ENCODE assay signal across 17 cellular contexts in the genomic region with DNA sequence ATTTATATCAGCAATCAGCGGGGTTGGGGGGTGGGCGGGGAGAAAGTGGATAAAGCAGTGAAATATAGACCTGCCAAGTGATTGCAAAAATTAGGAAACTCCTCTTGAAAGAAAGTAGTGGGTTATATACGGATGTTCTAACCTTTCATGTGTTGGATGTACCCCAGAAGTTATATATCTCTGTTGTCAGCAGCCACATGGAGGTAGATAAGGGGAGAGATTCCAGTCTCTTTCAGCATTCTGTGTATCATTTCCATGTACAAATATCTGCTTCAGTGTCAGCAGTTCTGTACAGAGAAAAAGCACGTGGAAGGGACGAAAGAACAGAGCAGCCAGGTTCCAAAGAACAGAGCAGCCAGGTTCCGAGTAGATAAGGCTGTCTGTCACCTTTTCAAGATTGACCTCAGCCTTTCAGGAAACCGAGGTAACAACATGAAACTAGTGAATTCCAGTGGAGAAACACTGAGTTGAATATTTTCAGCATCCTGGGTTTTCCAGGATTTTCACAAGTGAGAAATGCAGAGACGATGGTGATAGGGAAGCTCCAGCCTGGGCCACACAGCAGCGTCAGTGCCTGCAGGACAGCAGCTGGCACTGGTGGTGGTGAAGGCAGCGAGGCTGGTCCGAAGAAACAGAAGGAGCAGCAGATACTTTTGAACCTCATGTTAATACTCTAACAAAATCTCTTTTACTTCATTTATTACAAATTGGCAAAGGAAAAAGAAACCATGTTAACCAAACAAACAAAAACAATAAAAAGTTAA.
"Had no signal": no experiment of that assay in that cellular context is flagged by ENCODE, and none has a peak within 500 bp of the region (broad histone marks: within the 10 kb centered on the region; RNA-seq: fewer than 3 reads in every experiment).

No MANE protein-coding gene starts in this region.

- H3K9me3 ChIP-seq: neutrophil had no signal

- H3K4me3 Mint-ChIP-seq: naive B cell had no signal

- H3K36me3 Mint-ChIP-seq: naive B cell had no signal

- H3K36me3 ChIP-seq: neutrophil had no signal

- H3K4me2 ChIP-seq: smooth muscle cell had no signal

- H3K27ac ChIP-seq: dorsolateral prefrontal cortex, neutrophil had no signal

- ATAC-seq: activated CD4-positive, CD25-positive, alpha-beta regulatory T cell treated with anti-CD3 and anti-CD28 coated beads, Interleukin-2, amount 50 U/mL, for 24 hours; SK-N-SH treated with all-trans-retinoic acid at 6 μM for 48 hours had no signal

- H3K27me3 ChIP-seq: neutrophil had no signal

- H3K27ac Mint-ChIP-seq: naive B cell had no signal

- H3K4me1 Mint-ChIP-seq: naive B cell had no signal

- H3K4me3 ChIP-seq: dorsolateral prefrontal cortex, smooth muscle cell had no signal

- DNase-seq: activated naive CD4-positive, alpha-beta T cell treated with Interleukin-2 at 50 U/mL for 16 hours; aorta; dorsolateral prefrontal cortex; erythroblast; hippocampal formation; kidney; naive B cell; right cardiac atrium; stimulated activated CD4-positive, alpha-beta T cell treated with anti-CD3 and anti-CD28 coated beads, Interleukin-4, amount 100 ng/mL, for 4 hours; stimulated activated CD8-positive, alpha-beta memory T cell treated with anti-CD3 and anti-CD28 coated beads, Interleukin-4, amount 100 ng/mL, for 48 hours; stimulated activated naive CD4-positive, alpha-beta T cell treated with Interleukin-2 at 50 U/mL for 16 hours; T-helper 1 cell; T1000 had no signal
